In the genomic region with DNA sequence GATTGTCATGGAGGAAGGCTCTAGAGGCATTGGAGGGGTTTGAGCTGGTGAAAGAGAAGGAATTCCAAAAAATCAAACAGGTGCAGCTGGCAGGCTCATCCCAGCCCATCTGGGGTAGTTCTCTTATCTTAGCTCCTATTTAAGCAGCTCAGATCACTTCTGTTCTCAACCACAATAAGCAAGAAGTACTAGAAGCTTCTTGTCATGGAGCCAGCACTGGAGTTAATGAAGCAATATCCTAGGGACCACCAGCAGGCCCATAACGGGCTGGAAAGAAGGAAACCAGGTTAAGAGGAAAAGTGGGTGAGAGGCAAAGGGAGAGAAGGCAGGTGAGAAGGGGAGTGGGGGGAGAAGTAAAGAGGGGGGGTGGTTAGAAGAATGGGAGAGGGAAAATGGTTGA, we compare ENCODE assay signal across 21 cellular contexts.
DNase-seq lines count a peak whose midpoint lies in the region; TF ChIP-seq lines count a peak whose summit lies in the region.
"Had no signal": no experiment of that assay in that cellular context is flagged by ENCODE, and none has a peak within 500 bp of the region (broad histone marks: within the 10 kb centered on the region; RNA-seq: fewer than 3 reads in every experiment).

No MANE protein-coding gene starts in this region.

- no peaks in the 10 kb centered on the region for H3K27me3 Mint-ChIP-seq in MCF 10A (ENCODE audit: insufficient read depth, unreplicated experiment)
- H3K27me3 Mint-ChIP-seq: activated CD4-positive, alpha-beta T cell treated with anti-CD3 and anti-CD28 coated beads, Interleukin-2, amount 10 ng/mL, durations not matched to agents 7 days and 5 days; activated T-helper 17 cell treated with anti-CD3 and anti-CD28 coated beads, Interleukin-2, amount 50 U/mL, for 72 hours; IgD-negative memory B cell; memory B cell had no signal

- BruUV-seq in MCF 10A (replicated peaks; lab: Mats Ljungman, UMichigan), result no TSS peak
- BruUV-seq in mammary epithelial cell (replicated peaks; lab: Mats Ljungman, UMichigan), result no TSS peak

- CTCF ChIA-PET in MCF 10A (lab: Yijun Ruan, JAX) (interaction anchor here (0.6 to 1.6 kb wide), 3 partner anchors 10 to 498 kb away, joined by 3 to 5 read pairs (median 3); no protein-coding TSS in a partner anchor), mammary epithelial cell (lab: Charles Lee; ENCODE audit: low non-redundant PET) (no interaction called here)

- POLR2A ChIA-PET in MCF 10A (lab: Yijun Ruan, JAX), result interaction anchor here (1.4 kb wide), 1 partner anchor 8 kb away, joined by 5 read pairs; no protein-coding TSS in a partner anchor

- H3K36me3 Mint-ChIP-seq in MCF 10A (ENCODE audit: insufficient read depth, unreplicated experiment), result peaks cover 14% of the 10 kb centered on the region

- peaks cover 12% of the 10 kb centered on the region for H3K4me1 Mint-ChIP-seq in MCF 10A (ENCODE audit: insufficient read depth, unreplicated experiment)
- H3K4me1 Mint-ChIP-seq: activated CD4-positive, alpha-beta T cell treated with anti-CD3 and anti-CD28 coated beads, Interleukin-2, amount 10 ng/mL, durations not matched to agents 7 days and 5 days; activated T-helper 17 cell treated with anti-CD3 and anti-CD28 coated beads, Interleukin-2, amount 50 U/mL, for 72 hours had no signal

- peaks cover 7% of the 10 kb centered on the region for H3K9me3 Mint-ChIP-seq in MCF 10A (ENCODE audit: unreplicated experiment)
- H3K9me3 Mint-ChIP-seq: activated CD4-positive, alpha-beta T cell treated with anti-CD3 and anti-CD28 coated beads, Interleukin-2, amount 10 ng/mL, durations not matched to agents 7 days and 5 days; activated T-helper 17 cell treated with anti-CD3 and anti-CD28 coated beads, Interleukin-2, amount 50 U/mL, for 72 hours; memory B cell; T-helper 1 cell treated with Interleukin-12 subunit alpha and Interleukin-12 subunit beta and Interleukin-4 antibody, amounts not matched to agents 30 μg/mL and 1 μg/mL, for 36 hours had no signal

- peak overlapping the region; percentile 44 for H3K27ac Mint-ChIP-seq in MCF 10A (ENCODE audit: low read depth, unreplicated experiment)
- H3K27ac Mint-ChIP-seq: activated CD4-positive, alpha-beta T cell treated with anti-CD3 and anti-CD28 coated beads, Interleukin-2, amount 10 ng/mL, durations not matched to agents 7 days and 5 days; activated T-helper 17 cell treated with anti-CD3 and anti-CD28 coated beads, Interleukin-2, amount 50 U/mL, for 72 hours; IgD-negative memory B cell; memory B cell; T-helper 1 cell treated with Interleukin-12 subunit alpha and Interleukin-12 subunit beta and Interleukin-4 antibody, amounts not matched to agents 30 μg/mL and 1 μg/mL, for 36 hours had no signal

- H3K4me2 ChIP-seq in mammary epithelial cell (ENCODE audit: insufficient read depth, low read depth, low read length), result no peak overlapping the region
- H3K4me2 ChIP-seq: PC-9 had no signal

- no peaks in the 10 kb centered on the region for H3K36me3 ChIP-seq in mammary epithelial cell (ENCODE audit: insufficient read depth, low read length)
- no peaks in the 10 kb centered on the region for H3K36me3 ChIP-seq in SJCRH30
- no peaks in the 10 kb centered on the region for H3K36me3 ChIP-seq in neutrophil
- H3K36me3 ChIP-seq: brain microvascular endothelial cell, SJSA1, stomach had no signal

- H3K27me3 ChIP-seq in mammary epithelial cell (ENCODE audit: insufficient read depth, low read length) (no peaks in the 10 kb centered on the region), SJCRH30 (no peaks in the 10 kb centered on the region), neutrophil (no peaks in the 10 kb centered on the region)
- H3K27me3 ChIP-seq: brain microvascular endothelial cell, SJSA1, spleen, stomach had no signal

- no peak overlapping the region for H3K4me3 ChIP-seq in mammary epithelial cell (replicated peaks in 1 of 3; ENCODE audit: insufficient read depth in 1 of 3, low read depth in 2 of 3, low read length in 3 of 3)
- H3K4me3 ChIP-seq in SJCRH30, result no peak overlapping the region
- H3K4me3 ChIP-seq in neutrophil (ENCODE audit: low read depth in 1 of 2, low read length in 1 of 2), result no peak overlapping the region
- H3K4me3 ChIP-seq: PC-9, SJSA1, spleen, stomach had no signal

- 100% methylated on average over 1 of the region's 1 CpG for WGBS in mammary epithelial cell (ENCODE audit: low coverage, missing lambda C conversion rate)

- dilution Hi-C loops in mammary epithelial cell (cut with HindIII; ENCODE audit: low sequenced_read_pairs), result no loop called here

- in situ Hi-C loops in mammary epithelial cell (cut with MboI; ENCODE audit: low sequenced_read_pairs in 2 of 2), result no loop called here
- in situ Hi-C loops in GM13976 (cut with MboI; ENCODE audit: low sequenced_read_pairs, unreplicated experiment), result no loop called here

- no peaks in the 10 kb centered on the region for H4K20me1 ChIP-seq in mammary epithelial cell (ENCODE audit: insufficient read depth, low read length)

- H2AFZ ChIP-seq in mammary epithelial cell (ENCODE audit: low read depth, low read length), result no peak overlapping the region
- H2AFZ ChIP-seq: PC-9 had no signal

- H3K9me3 ChIP-seq in mammary epithelial cell (replicated peaks; ENCODE audit: insufficient read depth, low read length) (peaks cover 2% of the 10 kb centered on the region), SJCRH30 (replicated peaks) (no peaks in the 10 kb centered on the region), neutrophil (no peaks in the 10 kb centered on the region)
- H3K9me3 ChIP-seq: SJSA1, spleen, stomach had no signal

- no peak overlapping the region for H3K27ac ChIP-seq in mammary epithelial cell (ENCODE audit: insufficient read depth, low read depth, low read length)
- H3K27ac ChIP-seq in SJCRH30, result peak overlapping the region; percentile 55
- peak overlapping the region; percentile 53 for H3K27ac ChIP-seq in neutrophil
- H3K27ac ChIP-seq: brain microvascular endothelial cell, C4-2B, PC-9, SJSA1 had no signal

- H3K9ac ChIP-seq in mammary epithelial cell (ENCODE audit: insufficient read depth, low read length), result no peak overlapping the region

- DNase-seq in MCF 10A (ENCODE audit: unreplicated experiment) (no peak), mammary epithelial cell (no peak), SJCRH30 (no peak), GM13976 (ENCODE audit: low spot score) (no peak), iPS-NIHi11 (ENCODE audit: low spot score) (no peak), DMS114 treated with DMSO at 0.1 percent for 48 hours (lab: John Stamatoyannopoulos, UW; ENCODE audit: unreplicated experiment) (no peak)
- DNase-seq: activated CD4-positive, alpha-beta T cell treated with anti-CD3 and anti-CD28 coated beads, Interleukin-2, amount 10 ng/mL, durations not matched to agents 7 days and 5 days; brain microvascular endothelial cell; NCI-H187; NCI-H774; PC-9; spleen; stimulated activated CD4-positive, alpha-beta T cell treated with anti-CD3 and anti-CD28 coated beads, Interleukin-4, amount 100 ng/mL, for 4 hours; stomach had no signal

- no peak overlapping the region for H3K4me3 Mint-ChIP-seq in MCF 10A (ENCODE audit: unreplicated experiment)
- H3K4me3 Mint-ChIP-seq: activated CD4-positive, alpha-beta T cell treated with anti-CD3 and anti-CD28 coated beads, Interleukin-2, amount 10 ng/mL, durations not matched to agents 7 days and 5 days; activated T-helper 17 cell treated with anti-CD3 and anti-CD28 coated beads, Interleukin-2, amount 50 U/mL, for 72 hours; IgD-negative memory B cell; memory B cell; T-helper 1 cell treated with Interleukin-12 subunit alpha and Interleukin-12 subunit beta and Interleukin-4 antibody, amounts not matched to agents 30 μg/mL and 1 μg/mL, for 36 hours had no signal

- intact Hi-C loops in MCF 10A (cut with micrococcal nuclease), result no loop called here
- intact Hi-C loops in mammary epithelial cell (cut with micrococcal nuclease), result no loop called here

- no peak for TF ChIP-seq CTCF in MCF 10A (IDR thresholded peaks at IDR 0.05; ENCODE audit: unreplicated experiment)
- no peak for TF ChIP-seq CTCF in mammary epithelial cell (conservative IDR thresholded peaks at IDR 0.05 in 1 of 2, IDR thresholded peaks at IDR 0.05 in 1 of 2; ENCODE audit: extremely low read depth in 1 of 2, insufficient read depth in 1 of 2, low read depth in 1 of 2, low read length in 2 of 2)
- no peak for TF ChIP-seq CTCF in neutrophil (IDR thresholded peaks at IDR 0.05)
- no peak for TF ChIP-seq CTCF in GM13976 (IDR thresholded peaks at IDR 0.05; ENCODE audit: borderline replicate concordance, control extremely low read depth, extremely low read depth, insufficient read depth, missing control alignments)

- no peaks in the 10 kb centered on the region for H3K4me1 ChIP-seq in mammary epithelial cell (ENCODE audit: insufficient read depth, low read length)
- H3K4me1 ChIP-seq in SJCRH30, result peaks cover 32% of the 10 kb centered on the region
- H3K4me1 ChIP-seq in neutrophil (ENCODE audit: control insufficient read depth in 1 of 2, insufficient read depth in 1 of 2, low read depth in 1 of 2, low read length in 1 of 2), result peaks cover 10 to 26% of the 10 kb centered on the region in 2 experiments

- H3K79me2 ChIP-seq in mammary epithelial cell (ENCODE audit: insufficient read depth, low read length), result no peaks in the 10 kb centered on the region
